ENCODE assay signal across 1 cellular context in genomic region chr11:65576232-65576866, GRCh38.
A peak's percentile ranks its signal among the peaks of the same experiment; 100 is the strongest.
TF ChIP-seq lines count a peak whose summit lies in the region.

No MANE protein-coding gene starts in this region.

TF ChIP-seq in K562, 482 proteins besides CTCF, POLR2A, EP300 and RAD21 (continued from another document):
- no peak for TF ChIP-seq PURB (CRISPR knock-in tag; IDR thresholded peaks at IDR 0.05; ENCODE audit: low read depth)
- no peak for TF ChIP-seq OTX1 (CRISPR knock-in tag; IDR thresholded peaks at IDR 0.05)
- TF ChIP-seq EGR1 (conservative IDR thresholded peaks at IDR 0.05) = peak; percentile 80
- no peak for TF ChIP-seq MYC (IDR thresholded peaks at IDR 0.05; ENCODE audit: low read depth, low read length)
- TF ChIP-seq MYC (CRISPR knock-in tag; IDR thresholded peaks at IDR 0.05; ENCODE audit: borderline replicate concordance, low read depth) = no peak
- peak in 1 of 2 experiments; percentile 21; a peak in 1 of 4 replicates for TF ChIP-seq TEAD1 (CRISPR knock-in tag; IDR thresholded peaks at IDR 0.05)
- TF ChIP-seq ILK (tag; IDR thresholded peaks at IDR 0.05; ENCODE audit: borderline replicate concordance, low read depth) = no peak
- TF ChIP-seq SAFB (IDR thresholded peaks at IDR 0.05; ENCODE audit: borderline replicate concordance, low read depth, low read length) = no peak
- no peak for TF ChIP-seq ZSCAN29 (IDR thresholded peaks at IDR 0.05)
- peak; percentile 53 for TF ChIP-seq RBFOX2 (IDR thresholded peaks at IDR 0.05; ENCODE audit: low read depth, low read length)
- TF ChIP-seq TFAP4 (CRISPR knock-in tag; IDR thresholded peaks at IDR 0.05; ENCODE audit: borderline replicate concordance) = no peak
- no peak for TF ChIP-seq ZNF23 (CRISPR knock-in tag; IDR thresholded peaks at IDR 0.05)
- no peak for TF ChIP-seq TAF1 (IDR thresholded peaks at IDR 0.05; ENCODE audit: control insufficient read depth, extremely low read depth, insufficient read depth, low read length, severe bottlenecking)
- TF ChIP-seq MBD2 (IDR thresholded peaks at IDR 0.05; ENCODE audit: borderline replicate concordance, low read depth) = no peak
- TF ChIP-seq ZFX (CRISPR knock-in tag; IDR thresholded peaks at IDR 0.05) = peak; percentile 47; the same call in 1 of the 2 replicates
